1 cellular context compared by ENCODE assay signal in the genomic region with DNA sequence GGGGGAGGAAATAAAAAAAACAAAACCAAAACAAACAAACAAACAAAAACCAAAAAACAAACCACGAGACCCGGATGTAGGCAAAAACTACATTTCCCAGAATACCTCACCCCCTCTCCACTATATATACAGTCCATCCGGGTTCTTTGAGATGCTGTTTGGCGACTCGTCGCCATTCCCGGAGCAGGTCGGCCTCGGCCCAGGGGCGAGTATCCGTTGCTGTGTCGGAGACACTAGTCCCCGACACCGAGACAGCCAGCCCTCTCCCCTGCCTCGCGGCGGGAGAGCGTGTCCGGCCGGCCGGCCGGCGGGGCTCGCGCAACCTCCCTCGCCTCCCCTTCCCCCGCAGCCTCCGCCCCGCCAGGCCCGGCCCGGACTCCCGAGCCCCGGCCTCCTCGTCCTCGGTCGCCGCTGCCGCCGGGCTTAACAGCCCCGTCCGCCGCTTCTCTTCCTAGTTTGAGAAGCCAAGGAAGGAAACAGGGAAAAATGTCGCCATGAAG.
TF ChIP-seq lines count a peak whose summit lies in the region.

TSS of gene RNF10 (plus strand) at position 154 of the 500 bp plus-strand sequence. CDS start 456 bp downstream, outside the sequence.

TF ChIP-seq in HEK293, 187 proteins besides CTCF, POLR2A, EP300 and RAD21 (continued from another document and continues in another):
- TF ChIP-seq, protein P1, sequence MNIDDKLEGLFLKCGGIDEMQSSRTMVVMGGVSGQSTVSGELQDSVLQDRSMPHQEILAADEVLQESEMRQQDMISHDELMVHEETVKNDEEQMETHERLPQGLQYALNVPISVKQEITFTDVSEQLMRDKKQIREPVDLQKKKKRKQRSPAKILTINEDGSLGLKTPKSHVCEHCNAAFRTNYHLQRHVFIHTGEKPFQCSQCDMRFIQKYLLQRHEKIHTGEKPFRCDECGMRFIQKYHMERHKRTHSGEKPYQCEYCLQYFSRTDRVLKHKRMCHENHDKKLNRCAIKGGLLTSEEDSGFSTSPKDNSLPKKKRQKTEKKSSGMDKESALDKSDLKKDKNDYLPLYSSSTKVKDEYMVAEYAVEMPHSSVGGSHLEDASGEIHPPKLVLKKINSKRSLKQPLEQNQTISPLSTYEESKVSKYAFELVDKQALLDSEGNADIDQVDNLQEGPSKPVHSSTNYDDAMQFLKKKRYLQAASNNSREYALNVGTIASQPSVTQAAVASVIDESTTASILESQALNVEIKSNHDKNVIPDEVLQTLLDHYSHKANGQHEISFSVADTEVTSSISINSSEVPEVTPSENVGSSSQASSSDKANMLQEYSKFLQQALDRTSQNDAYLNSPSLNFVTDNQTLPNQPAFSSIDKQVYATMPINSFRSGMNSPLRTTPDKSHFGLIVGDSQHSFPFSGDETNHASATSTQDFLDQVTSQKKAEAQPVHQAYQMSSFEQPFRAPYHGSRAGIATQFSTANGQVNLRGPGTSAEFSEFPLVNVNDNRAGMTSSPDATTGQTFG (tag by site-specific recombination; IDR thresholded peaks at IDR 0.05; ENCODE audit: borderline replicate concordance) = no peak
- TF ChIP-seq ZNF449 (tag by site-specific recombination; IDR thresholded peaks at IDR 0.05) (no peak), ZNF529 (tag by site-specific recombination; IDR thresholded peaks at IDR 0.05; ENCODE audit: insufficient replicate concordance) (no peak), ZNF10 (tag by site-specific recombination; IDR thresholded peaks at IDR 0.05) (no peak; the same call in 1 of the 2 replicates), WT1 (tag by site-specific recombination; IDR thresholded peaks at IDR 0.05) (no peak), ZNF664 (tag by site-specific recombination; IDR thresholded peaks at IDR 0.05) (no peak), PRDM1 (tag by site-specific recombination; IDR thresholded peaks at IDR 0.05) (no peak), ZNF311 (tag by site-specific recombination; IDR thresholded peaks at IDR 0.05; ENCODE audit: borderline replicate concordance) (no peak), RBAK (tag by site-specific recombination; IDR thresholded peaks at IDR 0.05) (no peak), ZNF596 (tag by site-specific recombination; IDR thresholded peaks at IDR 0.05) (0 out of 2 replicates have a peak, but pooled peaks have one; percentile 31), ZNF488 (tag by site-specific recombination; IDR thresholded peaks at IDR 0.05) (no peak), BCL11B (tag by site-specific recombination; IDR thresholded peaks at IDR 0.05; ENCODE audit: low read depth) (no peak), ZNF629 (tag by site-specific recombination; IDR thresholded peaks at IDR 0.05) (no peak), ZNF837 (tag by site-specific recombination; IDR thresholded peaks at IDR 0.05) (no peak), ZNF660 (tag by site-specific recombination; IDR thresholded peaks at IDR 0.05) (peak; percentile 66; the same call in 1 of the 2 replicates), YY2 (tag by site-specific recombination; IDR thresholded peaks at IDR 0.05) (no peak), ZNF76 (tag by site-specific recombination; IDR thresholded peaks at IDR 0.05; ENCODE audit: borderline replicate concordance, low read depth) (peak; percentile 94), ZBTB17 (tag by site-specific recombination; IDR thresholded peaks at IDR 0.05) (peak; percentile 75), ZNF132 (tag by site-specific recombination; IDR thresholded peaks at IDR 0.05; ENCODE audit: borderline replicate concordance) (no peak), ZNF391 (tag by site-specific recombination; IDR thresholded peaks at IDR 0.05; ENCODE audit: borderline replicate concordance, low read depth) (no peak), ZNF341 (tag by site-specific recombination; IDR thresholded peaks at IDR 0.05; ENCODE audit: low read depth) (peak; percentile 87), BCL11A (tag by site-specific recombination; IDR thresholded peaks at IDR 0.05; ENCODE audit: low read depth) (no peak), ZNF677 (tag by site-specific recombination; IDR thresholded peaks at IDR 0.05) (no peak), ZNF561 (tag by site-specific recombination; IDR thresholded peaks at IDR 0.05; ENCODE audit: borderline replicate concordance) (peak; percentile 65; the same call in 1 of the 2 replicates), ZNF202 (tag by site-specific recombination; IDR thresholded peaks at IDR 0.05; ENCODE audit: borderline replicate concordance) (no peak), FEZF1 (tag by site-specific recombination; IDR thresholded peaks at IDR 0.05) (no peak), SP3 (tag by site-specific recombination; IDR thresholded peaks at IDR 0.05) (peak; percentile 60), ZNF335 (tag by site-specific recombination; conservative IDR thresholded peaks at IDR 0.05) (peak; percentile 93), ZNF354C (tag by site-specific recombination; IDR thresholded peaks at IDR 0.05; ENCODE audit: borderline replicate concordance, low read depth) (no peak), SETDB1 (IDR thresholded peaks at IDR 0.05; ENCODE audit: insufficient read length, low read length) (no peak), ZNF404 (tag by site-specific recombination; IDR thresholded peaks at IDR 0.05) (no peak), SP7 (tag by site-specific recombination; IDR thresholded peaks at IDR 0.05) (peak; percentile 31; the same call in 1 of the 2 replicates), ZNF580 (tag by site-specific recombination; IDR thresholded peaks at IDR 0.05) (peak; percentile 55), GFI1B (tag by site-specific recombination; IDR thresholded peaks at IDR 0.05) (no peak), ZNF292 (tag by site-specific recombination; IDR thresholded peaks at IDR 0.05; ENCODE audit: borderline replicate concordance, low read depth) (no peak), ZSCAN23 (tag by site-specific recombination; IDR thresholded peaks at IDR 0.05) (no peak), ZNF16 (tag by site-specific recombination; IDR thresholded peaks at IDR 0.05; ENCODE audit: low read depth) (no peak), ZNF791 (tag by site-specific recombination; IDR thresholded peaks at IDR 0.05) (no peak), ZNF214 (tag by site-specific recombination; IDR thresholded peaks at IDR 0.05; ENCODE audit: borderline replicate concordance) (no peak), ZNF24 (tag by site-specific recombination; IDR thresholded peaks at IDR 0.05) (no peak), ZNF140 (tag by site-specific recombination; IDR thresholded peaks at IDR 0.05) (no peak), GLIS2 (tag by site-specific recombination; IDR thresholded peaks at IDR 0.05) (no peak), YY1 (tag by site-specific recombination; IDR thresholded peaks at IDR 0.05) (peak; percentile 75), ZSCAN16 (tag by site-specific recombination; IDR thresholded peaks at IDR 0.05) (0 out of 2 replicates have a peak, but pooled peaks have one; percentile 43), OSR2 (tag by site-specific recombination; IDR thresholded peaks at IDR 0.05) (no peak), ZNF518A (tag by site-specific recombination; conservative IDR thresholded peaks at IDR 0.05; ENCODE audit: low read depth) (peak; percentile 60; the same call in 1 of the 2 replicates)
- TF ChIP-seq, protein P2, sequence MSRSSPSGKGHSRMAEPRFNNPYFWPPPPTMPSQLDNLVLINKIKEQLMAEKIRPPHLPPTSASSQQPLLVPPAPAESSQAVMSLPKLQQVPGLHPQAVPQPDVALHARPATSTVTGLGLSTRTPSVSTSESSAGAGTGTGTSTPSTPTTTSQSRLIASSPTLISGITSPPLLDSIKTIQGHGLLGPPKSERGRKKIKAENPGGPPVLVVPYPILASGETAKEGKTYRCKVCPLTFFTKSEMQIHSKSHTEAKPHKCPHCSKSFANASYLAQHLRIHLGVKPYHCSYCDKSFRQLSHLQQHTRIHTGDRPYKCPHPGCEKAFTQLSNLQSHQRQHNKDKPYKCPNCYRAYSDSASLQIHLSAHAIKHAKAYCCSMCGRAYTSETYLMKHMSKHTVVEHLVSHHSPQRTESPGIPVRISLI (tag by site-specific recombination; IDR thresholded peaks at IDR 0.05) = peak; percentile 92
- TF ChIP-seq, protein P3, sequence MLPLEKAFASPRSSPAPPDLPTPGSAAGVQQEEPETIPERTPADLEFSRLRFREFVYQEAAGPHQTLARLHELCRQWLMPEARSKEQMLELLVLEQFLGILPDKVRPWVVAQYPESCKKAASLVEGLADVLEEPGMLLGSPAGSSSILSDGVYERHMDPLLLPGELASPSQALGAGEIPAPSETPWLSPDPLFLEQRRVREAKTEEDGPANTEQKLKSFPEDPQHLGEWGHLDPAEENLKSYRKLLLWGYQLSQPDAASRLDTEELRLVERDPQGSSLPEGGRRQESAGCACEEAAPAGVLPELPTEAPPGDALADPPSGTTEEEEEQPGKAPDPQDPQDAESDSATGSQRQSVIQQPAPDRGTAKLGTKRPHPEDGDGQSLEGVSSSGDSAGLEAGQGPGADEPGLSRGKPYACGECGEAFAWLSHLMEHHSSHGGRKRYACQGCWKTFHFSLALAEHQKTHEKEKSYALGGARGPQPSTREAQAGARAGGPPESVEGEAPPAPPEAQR (tag by site-specific recombination; IDR thresholded peaks at IDR 0.05) = no peak
- TF ChIP-seq, protein P4, sequence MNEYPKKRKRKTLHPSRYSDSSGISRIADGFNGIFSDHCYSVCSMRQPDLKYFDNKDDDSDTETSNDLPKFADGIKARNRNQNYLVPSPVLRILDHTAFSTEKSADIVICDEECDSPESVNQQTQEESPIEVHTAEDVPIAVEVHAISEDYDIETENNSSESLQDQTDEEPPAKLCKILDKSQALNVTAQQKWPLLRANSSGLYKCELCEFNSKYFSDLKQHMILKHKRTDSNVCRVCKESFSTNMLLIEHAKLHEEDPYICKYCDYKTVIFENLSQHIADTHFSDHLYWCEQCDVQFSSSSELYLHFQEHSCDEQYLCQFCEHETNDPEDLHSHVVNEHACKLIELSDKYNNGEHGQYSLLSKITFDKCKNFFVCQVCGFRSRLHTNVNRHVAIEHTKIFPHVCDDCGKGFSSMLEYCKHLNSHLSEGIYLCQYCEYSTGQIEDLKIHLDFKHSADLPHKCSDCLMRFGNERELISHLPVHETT (tag by site-specific recombination; IDR thresholded peaks at IDR 0.05) = peak; percentile 54
- TF ChIP-seq, protein P5, sequence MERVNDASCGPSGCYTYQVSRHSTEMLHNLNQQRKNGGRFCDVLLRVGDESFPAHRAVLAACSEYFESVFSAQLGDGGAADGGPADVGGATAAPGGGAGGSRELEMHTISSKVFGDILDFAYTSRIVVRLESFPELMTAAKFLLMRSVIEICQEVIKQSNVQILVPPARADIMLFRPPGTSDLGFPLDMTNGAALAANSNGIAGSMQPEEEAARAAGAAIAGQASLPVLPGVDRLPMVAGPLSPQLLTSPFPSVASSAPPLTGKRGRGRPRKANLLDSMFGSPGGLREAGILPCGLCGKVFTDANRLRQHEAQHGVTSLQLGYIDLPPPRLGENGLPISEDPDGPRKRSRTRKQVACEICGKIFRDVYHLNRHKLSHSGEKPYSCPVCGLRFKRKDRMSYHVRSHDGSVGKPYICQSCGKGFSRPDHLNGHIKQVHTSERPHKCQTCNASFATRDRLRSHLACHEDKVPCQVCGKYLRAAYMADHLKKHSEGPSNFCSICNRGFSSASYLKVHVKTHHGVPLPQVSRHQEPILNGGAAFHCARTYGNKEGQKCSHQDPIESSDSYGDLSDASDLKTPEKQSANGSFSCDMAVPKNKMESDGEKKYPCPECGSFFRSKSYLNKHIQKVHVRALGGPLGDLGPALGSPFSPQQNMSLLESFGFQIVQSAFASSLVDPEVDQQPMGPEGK (tag by site-specific recombination; IDR thresholded peaks at IDR 0.05) = no peak
